ENCODE assay signal across 10 cellular contexts in the genomic region with DNA sequence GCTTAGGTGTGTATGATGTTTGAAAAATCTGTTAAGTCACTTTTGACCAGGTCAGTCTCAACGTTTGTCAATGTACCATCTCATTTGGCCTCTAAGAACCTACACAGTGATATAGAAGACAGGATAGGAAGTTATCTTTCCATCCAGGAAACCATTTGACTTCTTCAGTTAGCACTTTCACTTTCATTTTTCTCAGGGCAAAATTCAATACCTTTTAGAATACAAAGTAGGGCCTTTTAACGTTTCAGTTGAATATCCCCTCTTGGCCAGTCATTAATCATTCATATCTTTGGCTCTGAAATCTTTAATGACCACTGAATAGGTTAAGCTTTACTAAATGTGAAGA.
DNase-seq lines count a peak whose midpoint lies in the region; ATAC-seq and TF ChIP-seq lines count a peak whose summit lies in the region.
"Had no signal": no experiment of that assay in that cellular context is flagged by ENCODE, and none has a peak within 500 bp of the region (broad histone marks: within the 10 kb centered on the region; RNA-seq: fewer than 3 reads in every experiment).

No MANE protein-coding gene starts in this region.

- DNase-seq in CD1c-positive myeloid dendritic cell (ENCODE audit: extremely low spot score), result peak; percentile 22
- peak; percentile 59 for DNase-seq in KG1 (lab: John Stamatoyannopoulos, UW)
- DNase-seq in right lobe of liver, result no peak
- no peak for DNase-seq in NCI-H524 treated with DMSO at 0.1 percent for 48 hours (lab: John Stamatoyannopoulos, UW)
- DNase-seq in psoas muscle, result no peak
- no peak for DNase-seq in HCEC 1CT
- no peak for DNase-seq in NCI-H1417 treated with DMSO at 0.1 percent for 48 hours (lab: John Stamatoyannopoulos, UW)
- DNase-seq: NCI-H2081 treated with DMSO at 0.1 percent for 48 hours, thyroid gland had no signal

- H3K4me3 ChIP-seq in right lobe of liver, result peak overlapping the region in 1 of 3 donors; percentile 16
- H3K4me3 ChIP-seq in psoas muscle, result no peak overlapping the region
- H3K4me3 ChIP-seq: thyroid gland had no signal

- peak overlapping the region; percentile 62 for H3K4me3 Mint-ChIP-seq in activated T-helper 17 cell treated with anti-CD3 and anti-CD28 coated beads, Interleukin-2, amount 50 U/mL, for 72 hours

- intact Hi-C loops in right lobe of liver (cut with DNase I), result no loop called here
- intact Hi-C loops in psoas muscle (cut with DNase I), result no loop called here

- no peaks in the 10 kb centered on the region for H3K36me3 Mint-ChIP-seq in activated T-helper 17 cell treated with anti-CD3 and anti-CD28 coated beads, Interleukin-2, amount 50 U/mL, for 72 hours (ENCODE audit: low read depth)

- WGBS in right lobe of liver (ENCODE audit: insufficient coverage, low coverage, low lambda C conversion rate, missing lambda C conversion rate), result 0% methylated on average over 2 of the region's 2 CpGs
- WGBS in psoas muscle, 3 donors, result 15 to 23% (median 16%) methylated on average over 2 of the region's 2 CpGs

- H3K27ac ChIP-seq in right lobe of liver (no peak overlapping the region), psoas muscle (no peak overlapping the region)
- H3K27ac ChIP-seq: thyroid gland had no signal

- H3K36me3 ChIP-seq in right lobe of liver (no peaks in the 10 kb centered on the region), psoas muscle (ENCODE audit: insufficient read depth in 1 of 2, low read depth in 1 of 2) (no peaks in the 10 kb centered on the region)
- H3K36me3 ChIP-seq: thyroid gland had no signal

- peaks cover 4% of the 10 kb centered on the region for H3K27me3 Mint-ChIP-seq in activated T-helper 17 cell treated with anti-CD3 and anti-CD28 coated beads, Interleukin-2, amount 50 U/mL, for 72 hours

- peak overlapping the region; percentile 37 for H3K27ac Mint-ChIP-seq in activated T-helper 17 cell treated with anti-CD3 and anti-CD28 coated beads, Interleukin-2, amount 50 U/mL, for 72 hours

- peaks cover 2% of the 10 kb centered on the region for H3K9me3 Mint-ChIP-seq in activated T-helper 17 cell treated with anti-CD3 and anti-CD28 coated beads, Interleukin-2, amount 50 U/mL, for 72 hours

- H3K4me1 ChIP-seq in right lobe of liver (no peaks in the 10 kb centered on the region), psoas muscle (no peaks in the 10 kb centered on the region)

- TF ChIP-seq CTCF in right lobe of liver (IDR thresholded peaks at IDR 0.05) (no peak), psoas muscle (IDR thresholded peaks at IDR 0.05) (no peak)

- peaks cover 9% of the 10 kb centered on the region for H3K4me1 Mint-ChIP-seq in activated T-helper 17 cell treated with anti-CD3 and anti-CD28 coated beads, Interleukin-2, amount 50 U/mL, for 72 hours

- no peaks in the 10 kb centered on the region for H3K27me3 ChIP-seq in right lobe of liver
- no peaks in the 10 kb centered on the region for H3K27me3 ChIP-seq in psoas muscle (ENCODE audit: insufficient read depth in 3 of 3, low read length in 2 of 3)
- H3K27me3 ChIP-seq: thyroid gland had no signal

- no peak for TF ChIP-seq POLR2A in right lobe of liver (IDR thresholded peaks at IDR 0.05)

- no peaks in the 10 kb centered on the region for H3K9me3 ChIP-seq in right lobe of liver
- H3K9me3 ChIP-seq in psoas muscle, result no peaks in the 10 kb centered on the region
- H3K9me3 ChIP-seq: thyroid gland had no signal

- no peak for ATAC-seq in activated T-helper 17 cell treated with anti-CD3 and anti-CD28 coated beads, Interleukin-2, amount 50 U/mL, for 72 hours (replicated peaks)
- ATAC-seq in right lobe of liver (peak in 3 of 4 donors; percentile 36 to 50 (median 45)), psoas muscle (no peak)

Comparison
In these comparisons a context has a peak if more than half of its experiments do, and no peak if none do; other contexts are left out.
1. DNase-seq: peak in CD1c-positive myeloid dendritic cell (single experiment) and KG1 (single experiment); none in right lobe of liver (0 of 3), NCI-H524 treated with DMSO at 0.1 percent for 48 hours (single experiment), psoas muscle (0 of 2), HCEC 1CT (single experiment) and NCI-H1417 treated with DMSO at 0.1 percent for 48 hours (single experiment).
2. ATAC-seq: peak in right lobe of liver (3 of 4); none in activated T-helper 17 cell treated with anti-CD3 and anti-CD28 coated beads, Interleukin-2, amount 50 U/mL, for 72 hours (single experiment) and psoas muscle (0 of 4).